ENCODE assay signal across 1 cellular context in the genomic region with DNA sequence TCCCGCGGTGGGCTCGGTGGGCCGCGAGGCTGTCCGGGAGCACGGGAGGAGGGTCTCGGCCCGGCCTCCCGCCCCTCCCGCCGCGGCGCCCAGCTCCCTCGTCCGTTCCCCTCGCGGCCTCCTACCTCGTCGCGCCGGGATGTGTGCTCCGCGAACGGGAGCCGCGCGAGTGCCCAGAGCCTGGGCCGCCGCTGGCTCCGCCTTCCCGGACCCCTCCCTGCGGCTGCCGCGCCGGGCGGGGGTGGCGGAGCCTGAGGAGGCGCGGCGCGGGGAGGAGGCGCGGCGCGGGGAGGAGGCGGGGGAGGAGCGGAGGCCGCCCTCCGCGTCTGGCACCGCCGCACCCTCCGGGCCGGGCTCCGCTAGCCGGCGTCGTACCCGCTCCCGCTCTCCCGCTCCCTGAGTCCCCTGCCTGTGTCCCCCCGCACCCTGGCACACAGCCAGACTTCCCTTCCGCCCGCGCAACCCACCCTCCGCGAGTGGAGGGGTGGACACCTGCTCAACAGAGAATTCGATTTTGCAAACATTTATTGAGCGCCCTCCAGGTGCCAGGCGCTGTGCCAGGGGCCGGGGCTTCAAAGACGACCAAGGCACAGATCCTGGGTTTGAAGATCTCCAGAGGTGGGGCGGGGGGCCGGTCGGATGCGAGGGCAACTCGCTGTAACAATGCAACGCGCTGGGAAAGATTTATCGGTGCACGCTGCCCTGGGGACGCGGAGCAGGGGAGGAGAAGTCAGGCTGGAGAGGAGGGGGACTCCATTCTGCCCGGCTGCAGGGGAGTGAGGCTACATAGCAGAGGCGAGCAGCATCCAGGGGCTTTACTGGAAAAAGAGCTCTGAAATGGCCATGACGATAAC.
TF ChIP-seq lines count a peak whose summit lies in the region.

A gene with protein sequence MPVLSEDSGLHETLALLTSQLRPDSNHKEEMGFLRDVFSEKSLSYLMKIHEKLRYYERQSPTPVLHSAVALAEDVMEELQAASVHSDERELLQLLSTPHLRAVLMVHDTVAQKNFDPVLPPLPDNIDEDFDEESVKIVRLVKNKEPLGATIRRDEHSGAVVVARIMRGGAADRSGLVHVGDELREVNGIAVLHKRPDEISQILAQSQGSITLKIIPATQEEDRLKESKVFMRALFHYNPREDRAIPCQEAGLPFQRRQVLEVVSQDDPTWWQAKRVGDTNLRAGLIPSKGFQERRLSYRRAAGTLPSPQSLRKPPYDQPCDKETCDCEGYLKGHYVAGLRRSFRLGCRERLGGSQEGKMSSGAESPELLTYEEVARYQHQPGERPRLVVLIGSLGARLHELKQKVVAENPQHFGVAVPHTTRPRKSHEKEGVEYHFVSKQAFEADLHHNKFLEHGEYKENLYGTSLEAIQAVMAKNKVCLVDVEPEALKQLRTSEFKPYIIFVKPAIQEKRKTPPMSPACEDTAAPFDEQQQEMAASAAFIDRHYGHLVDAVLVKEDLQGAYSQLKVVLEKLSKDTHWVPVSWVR (minus strand): TSS at position 171 of the 854 bp plus-strand sequence. CDS start 1,240 bp downstream, outside the sequence.

TF ChIP-seq in SK-N-SH treated with all-trans-retinoic acid at 6 μM for 48 hours, 23 proteins besides CTCF, POLR2A, EP300 and RAD21 (continued from another document):
- TF ChIP-seq, protein P1, sequence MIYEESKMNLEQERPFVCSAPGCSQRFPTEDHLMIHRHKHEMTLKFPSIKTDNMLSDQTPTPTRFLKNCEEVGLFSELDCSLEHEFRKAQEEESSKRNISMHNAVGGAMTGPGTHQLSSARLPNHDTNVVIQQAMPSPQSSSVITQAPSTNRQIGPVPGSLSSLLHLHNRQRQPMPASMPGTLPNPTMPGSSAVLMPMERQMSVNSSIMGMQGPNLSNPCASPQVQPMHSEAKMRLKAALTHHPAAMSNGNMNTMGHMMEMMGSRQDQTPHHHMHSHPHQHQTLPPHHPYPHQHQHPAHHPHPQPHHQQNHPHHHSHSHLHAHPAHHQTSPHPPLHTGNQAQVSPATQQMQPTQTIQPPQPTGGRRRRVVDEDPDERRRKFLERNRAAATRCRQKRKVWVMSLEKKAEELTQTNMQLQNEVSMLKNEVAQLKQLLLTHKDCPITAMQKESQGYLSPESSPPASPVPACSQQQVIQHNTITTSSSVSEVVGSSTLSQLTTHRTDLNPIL (CRISPR knock-in tag; IDR thresholded peaks at IDR 0.05; ENCODE audit: low read depth), result no peak
- TF ChIP-seq ESRRG (CRISPR knock-in tag; IDR thresholded peaks at IDR 0.05), result no peak
- TF ChIP-seq GLIS3 (CRISPR knock-in tag; IDR thresholded peaks at IDR 0.05), result no peak
- no peak for TF ChIP-seq ZNF565 (CRISPR knock-in tag; conservative IDR thresholded peaks at IDR 0.05; ENCODE audit: low read depth)
- TF ChIP-seq, protein P2, sequence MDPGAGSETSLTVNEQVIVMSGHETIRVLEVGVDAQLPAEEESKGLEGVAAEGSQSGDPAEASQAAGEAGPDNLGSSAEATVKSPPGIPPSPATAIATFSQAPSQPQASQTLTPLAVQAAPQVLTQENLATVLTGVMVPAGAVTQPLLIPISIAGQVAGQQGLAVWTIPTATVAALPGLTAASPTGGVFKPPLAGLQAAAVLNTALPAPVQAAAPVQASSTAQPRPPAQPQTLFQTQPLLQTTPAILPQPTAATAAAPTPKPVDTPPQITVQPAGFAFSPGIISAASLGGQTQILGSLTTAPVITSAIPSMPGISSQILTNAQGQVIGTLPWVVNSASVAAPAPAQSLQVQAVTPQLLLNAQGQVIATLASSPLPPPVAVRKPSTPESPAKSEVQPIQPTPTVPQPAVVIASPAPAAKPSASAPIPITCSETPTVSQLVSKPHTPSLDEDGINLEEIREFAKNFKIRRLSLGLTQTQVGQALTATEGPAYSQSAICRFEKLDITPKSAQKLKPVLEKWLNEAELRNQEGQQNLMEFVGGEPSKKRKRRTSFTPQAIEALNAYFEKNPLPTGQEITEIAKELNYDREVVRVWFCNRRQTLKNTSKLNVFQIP (CRISPR knock-in tag; IDR thresholded peaks at IDR 0.05; ENCODE audit: borderline replicate concordance, low read depth), result no peak
